ENCODE assay signal across 1 cellular context in the genomic region with DNA sequence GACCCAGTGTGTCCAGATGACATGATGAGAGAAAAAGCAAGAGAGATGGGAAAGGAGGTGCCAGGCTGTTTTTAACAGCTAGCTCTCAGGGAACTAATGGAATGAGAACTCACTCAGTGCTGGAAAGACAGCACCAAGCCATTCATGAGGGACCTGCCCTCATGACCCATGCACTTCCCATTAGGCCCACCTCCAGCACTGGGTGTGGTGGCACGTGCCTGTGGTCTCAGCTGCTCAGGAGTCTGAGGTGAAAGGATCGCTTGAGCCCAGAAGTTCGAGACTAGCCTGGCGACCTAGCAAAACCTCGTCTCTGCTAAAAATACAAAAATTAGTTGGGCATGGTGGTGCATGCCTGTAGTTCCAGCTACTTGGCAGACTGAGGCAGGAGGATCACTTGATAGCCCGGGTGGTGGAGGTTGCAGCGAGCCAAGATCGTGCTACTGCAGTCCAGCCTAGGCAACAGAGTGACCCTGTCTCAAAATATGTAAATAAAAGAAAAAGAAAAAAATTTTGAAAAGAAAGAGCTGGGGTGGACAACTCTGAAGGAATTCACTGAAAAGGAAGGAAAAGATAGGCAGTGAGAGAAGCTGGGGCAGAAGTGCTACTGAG.
A peak's percentile ranks its signal among the peaks of the same experiment; 100 is the strongest.
TF ChIP-seq lines count a peak whose summit lies in the region.

No MANE protein-coding gene starts in this region.

TF ChIP-seq in K562, 482 proteins besides CTCF, POLR2A, EP300 and RAD21:
- TF ChIP-seq NFE2 (IDR thresholded peaks at IDR 0.05; ENCODE audit: low read depth) (no peak), ZNF280A (IDR thresholded peaks at IDR 0.05; ENCODE audit: low read depth, partially characterized antibody) (no peak), BHLHE40 (IDR thresholded peaks at IDR 0.05; ENCODE audit: low read length) (peak; percentile 84)
